Comparison of ENCODE assay signal across 14 cellular contexts in the genomic region with DNA sequence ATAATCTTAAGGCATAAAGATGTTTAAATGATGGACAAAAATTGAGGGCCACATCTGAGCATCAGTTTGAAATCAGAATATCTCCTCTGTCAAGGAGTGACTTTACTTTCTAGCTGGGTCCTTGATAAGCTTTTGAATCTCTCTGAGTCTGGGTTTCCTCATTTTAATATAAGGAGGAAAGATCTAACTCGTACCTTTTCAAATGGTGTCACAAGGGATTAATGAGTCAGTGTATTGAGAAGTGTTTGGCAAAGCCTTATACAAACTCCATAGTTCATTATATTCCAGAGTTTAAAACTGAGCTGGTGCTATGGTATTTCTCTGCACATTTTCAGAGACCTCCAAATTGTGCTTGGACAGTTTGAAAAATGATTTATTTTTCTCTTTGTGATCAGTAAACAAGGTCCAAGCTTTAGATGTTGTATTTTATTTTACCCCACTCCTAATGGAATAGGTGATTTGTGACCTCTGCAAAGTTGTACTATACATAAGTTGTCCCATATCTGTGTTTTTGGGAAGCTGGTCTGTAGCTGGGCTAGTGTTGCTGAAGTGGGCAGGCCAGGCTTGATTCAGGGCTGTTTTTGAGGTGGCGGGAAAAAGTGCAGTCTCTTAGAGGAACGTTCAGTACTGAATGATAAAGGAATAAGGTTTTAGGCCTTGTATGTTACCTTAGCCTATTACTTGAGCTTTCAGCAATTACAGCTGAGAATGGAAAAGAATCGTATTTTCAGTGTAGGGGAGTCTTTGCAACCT. TPM values are rescaled to one million over a fixed set of nuclear protein-coding genes. Genes with fewer than 3 reads are reported as not detected.
DNase-seq lines count a peak whose midpoint lies in the region; ATAC-seq and TF ChIP-seq lines count a peak whose summit lies in the region.
"Had no signal": no experiment of that assay in that cellular context is flagged by ENCODE, and none has a peak within 500 bp of the region (broad histone marks: within the 10 kb centered on the region; RNA-seq: fewer than 3 reads in every experiment).

No MANE protein-coding gene starts in this region.

- H3K27me3 ChIP-seq in liver (ENCODE audit: control insufficient read depth in 4 of 4, insufficient read depth in 4 of 4, low read length in 3 of 4) (no peaks in the 10 kb centered on the region), subcutaneous abdominal adipose tissue (ENCODE audit: control insufficient read depth in 5 of 5, insufficient read depth in 4 of 5, low read length in 5 of 5) (no peaks in the 10 kb centered on the region)
- H3K27me3 ChIP-seq: upper lobe of left lung had no signal

- peak overlapping the region; percentile 6 to 61 for H3K27ac ChIP-seq in liver (ENCODE audit: low read depth in 1 of 2, low read length in 2 of 2)
- H3K27ac ChIP-seq in subcutaneous abdominal adipose tissue (ENCODE audit: low read depth, low read length): peak overlapping the region; percentile 99
- H3K27ac ChIP-seq: upper lobe of left lung had no signal

- H3K9me3 Mint-ChIP-seq in activated T-cell treated with anti-CD3 and anti-CD28 coated beads, Interleukin-2, amount 50 U/mL, for 72 hours: peaks cover 0 to 1% of the 10 kb centered on the region in 2 donors
- no peaks in the 10 kb centered on the region for H3K9me3 Mint-ChIP-seq in activated T-cell treated with anti-CD3 and anti-CD28 coated beads, Interleukin-2, amount 50 U/mL, for 4 hours
- H3K9me3 Mint-ChIP-seq in brain: no peaks in the 10 kb centered on the region

- no peak for TF ChIP-seq RAD21 in liver (IDR thresholded peaks at IDR 0.05)

- H3K4me1 Mint-ChIP-seq in activated T-cell treated with anti-CD3 and anti-CD28 coated beads, Interleukin-2, amount 50 U/mL, for 72 hours (ENCODE audit: low read depth): peaks cover 38% of the 10 kb centered on the region
- H3K4me1 Mint-ChIP-seq in activated T-cell treated with anti-CD3 and anti-CD28 coated beads, Interleukin-2, amount 50 U/mL, for 4 hours (ENCODE audit: low read depth): peaks cover 43% of the 10 kb centered on the region
- peaks cover 58% of the 10 kb centered on the region for H3K4me1 Mint-ChIP-seq in brain

- peaks cover 2 to 4% of the 10 kb centered on the region in 2 donors for H3K36me3 Mint-ChIP-seq in activated T-cell treated with anti-CD3 and anti-CD28 coated beads, Interleukin-2, amount 50 U/mL, for 72 hours (ENCODE audit: insufficient read depth in 2 of 2)
- peaks cover 2% of the 10 kb centered on the region for H3K36me3 Mint-ChIP-seq in activated T-cell treated with anti-CD3 and anti-CD28 coated beads, Interleukin-2, amount 50 U/mL, for 4 hours (ENCODE audit: insufficient read depth)
- peaks cover 28% of the 10 kb centered on the region for H3K36me3 Mint-ChIP-seq in brain

- 66% methylated on average over 4 of the region's 4 CpGs for WGBS in liver

- no peaks in the 10 kb centered on the region for H3K9me3 ChIP-seq in liver (ENCODE audit: control insufficient read depth in 4 of 4, low read length in 3 of 4)
- H3K9me3 ChIP-seq in subcutaneous abdominal adipose tissue (ENCODE audit: control insufficient read depth in 5 of 5, low read length in 5 of 5): no peaks in the 10 kb centered on the region
- H3K9me3 ChIP-seq: upper lobe of left lung had no signal

- H3K4me1 ChIP-seq in liver (ENCODE audit: control insufficient read depth in 4 of 4, insufficient read depth in 4 of 4, low read length in 3 of 4) (peaks cover 11 to 32% (median 20%) of the 10 kb centered on the region in 4 donors), subcutaneous abdominal adipose tissue (ENCODE audit: control insufficient read depth in 5 of 5, insufficient read depth in 5 of 5, low read length in 5 of 5) (peaks cover 0 to 53% (median 45%) of the 10 kb centered on the region in 5 donors)

- peak overlapping the region; percentile 7 for H3K27ac Mint-ChIP-seq in activated T-cell treated with anti-CD3 and anti-CD28 coated beads, Interleukin-2, amount 50 U/mL, for 72 hours
- H3K27ac Mint-ChIP-seq in brain: peak overlapping the region in 4 of 5 experiments; percentile 34 to 74 (median 65)
- H3K27ac Mint-ChIP-seq: activated naive CD8-positive, alpha-beta T cell had no signal

- ATAC-seq in activated T-cell treated with anti-CD3 and anti-CD28 coated beads, Interleukin-2, amount 50 U/mL, for 72 hours (replicated peaks in 1 of 2): no peak
- no peak for ATAC-seq in activated T-cell treated with anti-CD3 and anti-CD28 coated beads, Interleukin-2, amount 50 U/mL, for 4 hours
- no peak for ATAC-seq in HG02571 (IDR thresholded peaks at IDR 0.05; ENCODE audit: unreplicated experiment)
- no peak for ATAC-seq in activated CD4-positive, CD25-positive, alpha-beta regulatory T cell treated with anti-CD3 and anti-CD28 coated beads, Interleukin-2, amount 50 U/mL, for 24 hours

- TF ChIP-seq CTCF in brain (conservative IDR thresholded peaks at IDR 0.05) (no peak), liver (IDR thresholded peaks at IDR 0.05; ENCODE audit: low read depth, low read length, missing input control) (no peak)

- no peak for DNase-seq in activated T-cell treated with anti-CD3 and anti-CD28 coated beads, Interleukin-2, amount 50 U/mL, for 72 hours
- DNase-seq in activated T-cell treated with anti-CD3 and anti-CD28 coated beads, Interleukin-2, amount 50 U/mL, for 4 hours: no peak
- no peak for DNase-seq in HCEC 1CT
- DNase-seq: dermis blood vessel endothelial cell, DMS 273 treated with DMSO at 0.1 percent for 48 hours, foreskin melanocyte, NCI-H748 treated with DMSO at 0.1 percent for 48 hours, upper lobe of left lung had no signal

- H3K4me3 ChIP-seq in liver (ENCODE audit: low read depth in 1 of 3, low read length in 3 of 3): no peak overlapping the region
- H3K4me3 ChIP-seq in subcutaneous abdominal adipose tissue (ENCODE audit: low read depth in 1 of 5, low read length in 5 of 5): no peak overlapping the region
- H3K4me3 ChIP-seq: upper lobe of left lung had no signal

- peaks cover 0 to 5% (median 2%) of the 10 kb centered on the region in 4 donors for H3K36me3 ChIP-seq in liver (ENCODE audit: control insufficient read depth in 4 of 4, insufficient read depth in 3 of 4, low read depth in 1 of 4, low read length in 3 of 4)
- H3K36me3 ChIP-seq in subcutaneous abdominal adipose tissue (ENCODE audit: control insufficient read depth in 5 of 5, insufficient read depth in 5 of 5, low read length in 5 of 5): peaks cover 0 to 17% (median 3%) of the 10 kb centered on the region in 5 donors

- H3K9ac ChIP-seq in liver (ENCODE audit: low read depth in 1 of 2, low read length in 2 of 2): no peak overlapping the region
- peak overlapping the region in 2 of 5 donors; percentile 8 to 38 for H3K9ac ChIP-seq in subcutaneous abdominal adipose tissue (ENCODE audit: low read length in 5 of 5)

- no peaks in the 10 kb centered on the region for H3K27me3 Mint-ChIP-seq in activated T-cell treated with anti-CD3 and anti-CD28 coated beads, Interleukin-2, amount 50 U/mL, for 72 hours (ENCODE audit: low read depth)
- no peaks in the 10 kb centered on the region for H3K27me3 Mint-ChIP-seq in activated T-cell treated with anti-CD3 and anti-CD28 coated beads, Interleukin-2, amount 50 U/mL, for 4 hours (ENCODE audit: low read depth)
- peaks cover 6% of the 10 kb centered on the region for H3K27me3 Mint-ChIP-seq in brain
- H3K27me3 Mint-ChIP-seq: activated naive CD8-positive, alpha-beta T cell had no signal

- no peak overlapping the region for H3K4me3 Mint-ChIP-seq in activated T-cell treated with anti-CD3 and anti-CD28 coated beads, Interleukin-2, amount 50 U/mL, for 72 hours
- H3K4me3 Mint-ChIP-seq in activated T-cell treated with anti-CD3 and anti-CD28 coated beads, Interleukin-2, amount 50 U/mL, for 4 hours: no peak overlapping the region
- H3K4me3 Mint-ChIP-seq in brain: peak overlapping the region in 4 of 5 experiments; percentile 16 to 71 (median 44)
- H3K4me3 Mint-ChIP-seq: activated naive CD8-positive, alpha-beta T cell had no signal

TF ChIP-seq in liver, 16 proteins besides CTCF, POLR2A, EP300 and RAD21:
- TF ChIP-seq NR2F2 (IDR thresholded peaks at IDR 0.05) (no peak), HNF4G (IDR thresholded peaks at IDR 0.05) (no peak), RXRA (IDR thresholded peaks at IDR 0.05) (no peak), MAX (IDR thresholded peaks at IDR 0.05) (no peak), JUND (IDR thresholded peaks at IDR 0.05) (no peak), YY1 (IDR thresholded peaks at IDR 0.05) (no peak), FOXA2 (IDR thresholded peaks at IDR 0.05) (no peak), GABPA (IDR thresholded peaks at IDR 0.05 in 1 of 2, conservative IDR thresholded peaks at IDR 0.05 in 1 of 2) (no peak), TAF1 (conservative IDR thresholded peaks at IDR 0.05) (no peak), SP1 (IDR thresholded peaks at IDR 0.05) (no peak)
- TF ChIP-seq, protein P1, sequence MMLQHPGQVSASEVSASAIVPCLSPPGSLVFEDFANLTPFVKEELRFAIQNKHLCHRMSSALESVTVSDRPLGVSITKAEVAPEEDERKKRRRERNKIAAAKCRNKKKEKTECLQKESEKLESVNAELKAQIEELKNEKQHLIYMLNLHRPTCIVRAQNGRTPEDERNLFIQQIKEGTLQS (IDR thresholded peaks at IDR 0.05): no peak
TF ChIP-seq in liver: peak in this region for 0.

RNA-seq across cellular contexts. Expression of gene FNDC3B, which starts 5.6 kb away (rescaled TPM):
- total RNA-seq in activated T-cell treated with anti-CD3 and anti-CD28 coated beads, Interleukin-2, amount 50 U/mL, for 72 hours: 10 to 100 TPM; 12.0 to 17.7 TPM
- 10 to 100 TPM; 20.3 to 23.9 (median 21.2) TPM for total RNA-seq in activated T-cell treated with anti-CD3 and anti-CD28 coated beads, Interleukin-2, amount 50 U/mL, for 4 hours
- polyA plus RNA-seq in brain (ENCODE audit: insufficient read depth, low read depth, low replicate concordance) (2.7 TPM), liver (10 to 100 TPM; 23.3 to 29.4 TPM)
- 10 to 100 TPM; 36.4 to 74.2 TPM for total RNA-seq in liver

Comparison
In these comparisons a context has a peak if more than half of its experiments do, and no peak if none do; other contexts are left out.
1. H3K4me3 Mint-ChIP-seq: peak in brain (4 of 5); none in activated T-cell treated with anti-CD3 and anti-CD28 coated beads, Interleukin-2, amount 50 U/mL, for 72 hours (0 of 2) and activated T-cell treated with anti-CD3 and anti-CD28 coated beads, Interleukin-2, amount 50 U/mL, for 4 hours (single experiment).